Comparison of ENCODE assay signal across 16 cellular contexts in genomic region chr12:54421873-54422250, GRCh38. TPM values are rescaled to one million over a fixed set of nuclear protein-coding genes. Genes with fewer than 3 reads are reported as not detected.
A peak's percentile ranks its signal among the peaks of the same experiment; 100 is the strongest.
DNase-seq lines count a peak whose midpoint lies in the region; ATAC-seq, FAIRE-seq and TF ChIP-seq lines count a peak whose summit lies in the region.
"Had no signal": no experiment of that assay in that cellular context is flagged by ENCODE, and none has a peak within 500 bp of the region (broad histone marks: within the 10 kb centered on the region; RNA-seq: fewer than 3 reads in every experiment).

No MANE protein-coding gene starts in this region.

- no peak overlapping the region for H3K23ac ChIP-seq in H1 (ENCODE audit: insufficient read length)

- no peak overlapping the region for H2BK20ac ChIP-seq in H1 (ENCODE audit: low read length)

- H2BK120ac ChIP-seq in H1 (replicated peaks; ENCODE audit: low read depth, low read length): no peak overlapping the region

- no peak overlapping the region for H4K5ac ChIP-seq in H1 (ENCODE audit: insufficient read length, low read depth, low read length)

- no peak overlapping the region for H4K91ac ChIP-seq in H1 (replicated peaks; ENCODE audit: insufficient read length, low read length)

- H3K27me3 ChIP-seq in right cardiac atrium (ENCODE audit: control insufficient read depth, insufficient read depth): no peaks in the 10 kb centered on the region
- H3K27me3 ChIP-seq in H1 (replicated peaks in 1 of 4; ENCODE audit: control insufficient read depth in 3 of 4, extremely low read depth in 1 of 4, insufficient read depth in 3 of 4, low read length in 3 of 4): peaks cover 0 to 25% (median 17%) of the 10 kb centered on the region in 4 experiments; a peak in 6 of 7 replicates
- no peaks in the 10 kb centered on the region for H3K27me3 ChIP-seq in prostate gland (replicated peaks; ENCODE audit: insufficient read depth)
- no peaks in the 10 kb centered on the region for H3K27me3 ChIP-seq in SK-N-SH (ENCODE audit: insufficient read depth)

- no peak overlapping the region for H2BK12ac ChIP-seq in H1 (ENCODE audit: low read depth, low read length)

- no peaks in the 10 kb centered on the region for H3K9me2 ChIP-seq in SK-N-SH

- H3K4me1 ChIP-seq in right cardiac atrium (ENCODE audit: control insufficient read depth, insufficient read depth, low read length) (peaks cover 8% of the 10 kb centered on the region), H1 (replicated peaks in 1 of 4; ENCODE audit: control insufficient read depth in 3 of 4, insufficient read depth in 4 of 4, low read length in 3 of 4) (peaks cover 6 to 14% (median 9%) of the 10 kb centered on the region in 4 experiments), prostate gland (replicated peaks) (no peaks in the 10 kb centered on the region), SK-N-SH (ENCODE audit: control insufficient read depth in 1 of 2, insufficient read depth in 2 of 2, low read depth in 1 of 2, low read length in 1 of 2) (peaks cover 0 to 15% of the 10 kb centered on the region in 2 experiments; a peak in 3 of 4 replicates)

- POLR2A ChIA-PET in H1 (lab: Charles Lee; ENCODE audit: partially characterized antibody): interaction anchor here (0.9 to 1.5 kb wide), 2 partner anchors 9 to 22 kb away, joined by 3 to 4 read pairs; no protein-coding TSS in a partner anchor
- POLR2A ChIA-PET in SK-N-SH (lab: Yijun Ruan, JAX): no interaction called here

- H3K18ac ChIP-seq in H1 (ENCODE audit: extremely low read depth, low read length): 0 out of 2 replicates have a peak overlapping the region, but pooled peaks have one; percentile 9

- H3F3A ChIP-seq in SK-N-SH (replicated peaks; ENCODE audit: insufficient read depth): peaks cover 2% of the 10 kb centered on the region

- H2BK15ac ChIP-seq in H1 (ENCODE audit: low read length): no peak overlapping the region

- no peak overlapping the region for H4K8ac ChIP-seq in H1 (ENCODE audit: extremely low read depth, insufficient read depth, low read length)

- DNase-seq in right cardiac atrium: no peak
- no peak for DNase-seq in Right ventricle myocardium inferior (ENCODE audit: missing footprints)
- no peak for DNase-seq in H1 (ENCODE audit: low read depth in 1 of 2, low spot score in 2 of 2)
- DNase-seq in prostate gland (ENCODE audit: low spot score): no peak
- no peak for DNase-seq in DMS79 (lab: John Stamatoyannopoulos, UW)
- DNase-seq in SK-N-SH: no peak
- no peak for DNase-seq in stimulated activated CD8-positive, alpha-beta memory T cell treated with anti-CD3 and anti-CD28 coated beads, Interleukin-4, amount 100 ng/mL, for 48 hours
- DNase-seq: NCI-H1694 treated with DMSO at 0.1 percent for 48 hours; NCI-H69; SHP77; stimulated activated CD4-positive, alpha-beta T cell treated with anti-CD3 and anti-CD28 coated beads, Interleukin-12 subunit alpha, Interleukin-12 subunit beta, amount 100 ng/mL, for 4 hours had no signal

- H3K36me3 ChIP-seq in H1 (ENCODE audit: control insufficient read depth in 2 of 4, insufficient read depth in 4 of 4, low read length in 3 of 4) (no peaks in the 10 kb centered on the region), prostate gland (no peaks in the 10 kb centered on the region), SK-N-SH (replicated peaks in 1 of 2; ENCODE audit: control insufficient read depth in 1 of 2, insufficient read depth in 2 of 2, low read length in 1 of 2) (no peaks in the 10 kb centered on the region)

- TF ChIP-seq POLR2A in H1 (IDR thresholded peaks at IDR 0.05; ENCODE audit: control extremely low read depth in 1 of 2, low read depth in 2 of 2, low read length in 2 of 2) (no peak), prostate gland (IDR thresholded peaks at IDR 0.05) (no peak)

- intact Hi-C loops in right cardiac atrium (cut with DNase I): no loop called here
- intact Hi-C loops in Right ventricle myocardium inferior (cut with DNase I): no loop called here
- intact Hi-C loops in prostate gland (cut with DNase I): no loop called here

- ATAC-seq in right cardiac atrium: no peak
- no peak for ATAC-seq in Right ventricle myocardium inferior
- no peak for ATAC-seq in GM21576 (IDR thresholded peaks at IDR 0.05; ENCODE audit: unreplicated experiment)

- no peak overlapping the region for H2AFZ ChIP-seq in H1 (ENCODE audit: low read length)
- no peak overlapping the region for H2AFZ ChIP-seq in SK-N-SH (ENCODE audit: low read depth)

- H3K14ac ChIP-seq in H1 (ENCODE audit: insufficient read length): no peak overlapping the region

- 80% methylated on average over 2 of the region's 2 CpGs for WGBS in right cardiac atrium
- WGBS in H1 (ENCODE audit: extremely low coverage in 1 of 2, insufficient coverage in 1 of 2, insufficient read length in 1 of 2, insufficient replicate concordance in 2 of 2, low coverage in 1 of 2, low lambda C conversion rate in 2 of 2, missing lambda C conversion rate in 1 of 2), 2 experiments: 77% methylated on average over 2 of the region's 2 CpGs; no CpG with 5 or more reads in 1 of the 2 experiments
- WGBS in prostate gland: 89% methylated on average over 2 of the region's 2 CpGs
- WGBS in SK-N-SH (ENCODE audit: low lambda C conversion rate): 67% methylated on average over 2 of the region's 2 CpGs

- H3K9ac ChIP-seq in H1 (replicated peaks in 1 of 4; ENCODE audit: extremely low read depth in 1 of 4, low read depth in 3 of 4, low read length in 3 of 4) (no peak overlapping the region), SK-N-SH (no peak overlapping the region)
- H3K9ac ChIP-seq: KMS-11 had no signal

- H2AK5ac ChIP-seq in H1 (ENCODE audit: low read depth, low read length): no peak overlapping the region

- H3K4ac ChIP-seq in H1 (replicated peaks; ENCODE audit: insufficient read length, low read depth, low read length): no peak overlapping the region

- CTCF ChIA-PET in H1 (lab: Charles Lee; ENCODE audit: partially characterized antibody) (interaction anchor here (1.3 to 12.1 kb wide), 6 partner anchors 7 to 70 kb away, joined by 4 to 271 read pairs (median 46); partner anchors contain the start of gene ZNF385A), SK-N-SH (lab: Yijun Ruan, JAX) (interaction anchor here (1.4 to 11.8 kb wide), 3 partner anchors 17 to 24 kb away, joined by 3 to 125 read pairs (median 35); no protein-coding TSS in a partner anchor)

- no peaks in the 10 kb centered on the region for H3K79me1 ChIP-seq in H1 (ENCODE audit: low read depth, low read length)

- TF ChIP-seq CTCF in H1 (IDR thresholded peaks at IDR 0.05; ENCODE audit: control extremely low read depth in 1 of 3, insufficient read depth in 1 of 3, low read depth in 1 of 3, low read length in 3 of 3) (no peak), prostate gland (IDR thresholded peaks at IDR 0.05) (no peak), SK-N-SH (IDR thresholded peaks at IDR 0.05) (no peak)

- H3K56ac ChIP-seq in H1 (replicated peaks; ENCODE audit: insufficient read length, low read depth, low read length): no peak overlapping the region

- no peak for FAIRE-seq in H1 (lab: Jason Lieb, UNC)
- FAIRE-seq: GM19239 had no signal

- H3K9me3 ChIP-seq in right cardiac atrium (ENCODE audit: control insufficient read depth, low read length) (no peaks in the 10 kb centered on the region), H1 (ENCODE audit: insufficient read depth in 2 of 2, low read depth in 1 of 2, low read length in 1 of 2) (no peaks in the 10 kb centered on the region), prostate gland (no peaks in the 10 kb centered on the region), SK-N-SH (no peaks in the 10 kb centered on the region)

- peaks cover 5% of the 10 kb centered on the region for H3K23me2 ChIP-seq in H1 (ENCODE audit: low read depth, low read length)

- no peak overlapping the region for H3K4me2 ChIP-seq in H1 (ENCODE audit: insufficient read depth in 1 of 2, low read depth in 2 of 2, low read length in 2 of 2)
- no peak overlapping the region for H3K4me2 ChIP-seq in SK-N-SH
- H3K4me2 ChIP-seq: KMS-11 had no signal

- H3K27ac ChIP-seq in right cardiac atrium (ENCODE audit: low read length) (peak overlapping the region; percentile 100), H1 (ENCODE audit: low read depth, low read length) (no peak overlapping the region), prostate gland (peak overlapping the region; percentile 84 to 90), SK-N-SH (ENCODE audit: low read depth in 2 of 2, low read length in 1 of 2) (no peak overlapping the region)
- H3K27ac ChIP-seq: KMS-11 had no signal

- no peak for TF ChIP-seq EP300 in H1 (IDR thresholded peaks at IDR 0.05; ENCODE audit: borderline replicate concordance in 1 of 2, low read depth in 2 of 2, low read length in 2 of 2)
- no peak for TF ChIP-seq EP300 in SK-N-SH (IDR thresholded peaks at IDR 0.05; ENCODE audit: borderline replicate concordance in 1 of 2, low read depth in 1 of 2, low read length in 1 of 2)

- H2BK5ac ChIP-seq in H1 (ENCODE audit: low read depth, low read length): no peak overlapping the region

- H4K20me1 ChIP-seq in H1 (replicated peaks in 1 of 2; ENCODE audit: control insufficient read depth in 1 of 2, insufficient read depth in 2 of 2, low read length in 2 of 2) (no peaks in the 10 kb centered on the region), SK-N-SH (ENCODE audit: insufficient read depth) (no peaks in the 10 kb centered on the region)

- TF ChIP-seq RAD21 in H1 (IDR thresholded peaks at IDR 0.05 in 1 of 2, conservative IDR thresholded peaks at IDR 0.05 in 1 of 2; ENCODE audit: low read depth in 2 of 2, low read length in 2 of 2) (no peak), SK-N-SH (IDR thresholded peaks at IDR 0.05; ENCODE audit: low read length) (no peak)

- H3K79me2 ChIP-seq in H1 (ENCODE audit: control insufficient read depth in 1 of 2, insufficient read depth in 2 of 2, low read length in 2 of 2): no peaks in the 10 kb centered on the region
- H3K79me2 ChIP-seq in SK-N-SH (ENCODE audit: insufficient read depth): peaks cover 27% of the 10 kb centered on the region

- H3K4me3 ChIP-seq in right cardiac atrium (ENCODE audit: low read length): no peak overlapping the region
- H3K4me3 ChIP-seq in H1 (ENCODE audit: extremely low read depth in 1 of 4, insufficient read depth in 2 of 4, low read depth in 3 of 4, low read length in 4 of 4): no peak overlapping the region
- no peak overlapping the region for H3K4me3 ChIP-seq in prostate gland
- no peak overlapping the region for H3K4me3 ChIP-seq in SK-N-SH (ENCODE audit: low read depth in 2 of 2, low read length in 1 of 2)

RNA-seq across cellular contexts. Expression of gene ITGA5, which starts 2.8 kb away (rescaled TPM):
- 100 to 1,000 TPM in 1 of 4 donors, 10 to 100 TPM in 3; 57.0 to 141 (median 60.2) TPM for total RNA-seq in right cardiac atrium
- polyA plus RNA-seq in right cardiac atrium: 49.3 TPM
- total RNA-seq in Right ventricle myocardium inferior: 53.5 TPM
- total RNA-seq in H1 (2021; fragmentation: NEBNext Ultra II Directional; extraction: Animal tissue kit (Norgen Biotek cat#: 25700)): 19.0 and 19.4 TPM in 2 replicates
- 11.6 and 17.7 TPM in 2 replicates for polyA plus RNA-seq in H1 (2011; rRNA removed)
- 10.9 TPM for polyA plus RNA-seq in H1 (2011; cell fraction: cytosol; rRNA removed)
- polyA plus RNA-seq in H1 (2011; cell fraction: nucleus; rRNA removed): 47.4 TPM
- polyA plus RNA-seq in H1 (2012, experiment 1 of 2): 10.4 to 19.6 TPM (median 18.1 TPM) in 4 replicates
- polyA plus RNA-seq in H1 (2012, experiment 2 of 2): 20.3 TPM
- 34.1 TPM for polyA plus RNA-seq in H1 (2013, experiment 1 of 2)
- polyA plus RNA-seq in H1 (2013, experiment 2 of 2): 32.9 TPM
- polyA minus RNA-seq in H1 (2011; rRNA and poly(A)+ RNA removed): 24.0 and 36.9 TPM in 2 replicates
- polyA minus RNA-seq in H1 (2011; cell fraction: cytosol; rRNA and poly(A)+ RNA removed): 17.8 TPM
- polyA minus RNA-seq in H1 (2011; cell fraction: nucleus; rRNA and poly(A)+ RNA removed): 22.4 TPM
- 10 to 100 TPM; 44.2 to 99.4 TPM for total RNA-seq in prostate gland
- polyA plus RNA-seq in SK-N-SH (2012; rRNA removed): 35.0 and 52.5 TPM in 2 replicates
- polyA plus RNA-seq in SK-N-SH (2012; cell fraction: cytosol; rRNA removed): 19.5 and 32.7 TPM in 2 replicates
- 66.0 and 73.4 TPM in 2 replicates for polyA plus RNA-seq in SK-N-SH (2012; cell fraction: nucleus; rRNA removed)

RNA-seq across cellular contexts. Expression of gene ZNF385A, which starts 37.3 kb away (rescaled TPM):
- total RNA-seq in right cardiac atrium (10 to 100 TPM in 1 of 4 donors, 1 to 10 TPM in 3; 6.5 to 17.0 (median 8.9) TPM), Right ventricle myocardium inferior (11.6 TPM), prostate gland (10 to 100 TPM; 29.4 to 42.4 TPM)
- polyA plus RNA-seq in right cardiac atrium (6.0 TPM), H1 (2011; rRNA removed) (5.2 and 7.7 TPM in 2 replicates), SK-N-SH (2012; rRNA removed) (1.5 and 2.6 TPM in 2 replicates)
- total RNA-seq in H1 (2021; fragmentation: NEBNext Ultra II Directional; extraction: Animal tissue kit (Norgen Biotek cat#: 25700)): 12.1 and 14.3 TPM in 2 replicates
- polyA plus RNA-seq in H1 (2011; cell fraction: cytosol; rRNA removed): 3.5 TPM
- 10.4 TPM for polyA plus RNA-seq in H1 (2011; cell fraction: nucleus; rRNA removed)
- 9.1 to 19.2 TPM (median 17.6 TPM) in 4 replicates for polyA plus RNA-seq in H1 (2012, experiment 1 of 2)
- polyA plus RNA-seq in H1 (2012, experiment 2 of 2): 12.4 TPM
- 10.8 TPM for polyA plus RNA-seq in H1 (2013, experiment 1 of 2)
- 11.0 TPM for polyA plus RNA-seq in H1 (2013, experiment 2 of 2)
- 2.5 and 5.9 TPM in 2 replicates for polyA minus RNA-seq in H1 (2011; rRNA and poly(A)+ RNA removed)
- 7.3 TPM for polyA minus RNA-seq in H1 (2011; cell fraction: cytosol; rRNA and poly(A)+ RNA removed)
- polyA minus RNA-seq in H1 (2011; cell fraction: nucleus; rRNA and poly(A)+ RNA removed): 6.9 TPM
- 1.4 and 3.0 TPM in 2 replicates for polyA plus RNA-seq in SK-N-SH (2012; cell fraction: cytosol; rRNA removed)
- polyA plus RNA-seq in SK-N-SH (2012; cell fraction: nucleus; rRNA removed): 2.3 and 3.7 TPM in 2 replicates

RNA-seq across cellular contexts. Expression of gene GTSF1, which starts 51.5 kb away (rescaled TPM):
- total RNA-seq in right cardiac atrium (under 1 TPM in 1 of 4 donors, not detected in 3; 0.79 TPM), Right ventricle myocardium inferior (0.38 TPM), prostate gland (10 to 100 TPM in 1 of 2 donors, not detected in 1; 50.7 TPM)
- polyA plus RNA-seq in right cardiac atrium (not detected), H1 (2011; rRNA removed) (0.14 and 0.32 TPM in 2 replicates), SK-N-SH (2012; rRNA removed) (36.0 and 37.3 TPM in 2 replicates)
- total RNA-seq in H1 (2021; fragmentation: NEBNext Ultra II Directional; extraction: Animal tissue kit (Norgen Biotek cat#: 25700)): 0.50 and 1.1 TPM in 2 replicates
- polyA plus RNA-seq in H1 (2011; cell fraction: cytosol; rRNA removed): 0.61 TPM
- polyA plus RNA-seq in H1 (2011; cell fraction: nucleus; rRNA removed): 0.40 TPM
- polyA plus RNA-seq in H1 (2012, experiment 1 of 2): 0.43 to 0.61 TPM in 2 of 4 replicates, not detected in the others
- polyA plus RNA-seq in H1 (2012, experiment 2 of 2): 0.98 TPM
- 1.0 TPM for polyA plus RNA-seq in H1 (2013, experiment 1 of 2)
- polyA plus RNA-seq in H1 (2013, experiment 2 of 2): 0.88 TPM
- polyA minus RNA-seq in H1 (2011; rRNA and poly(A)+ RNA removed): 0.51 TPM in 1 of 2 replicates, not detected in the other
- polyA minus RNA-seq in H1 (2011; cell fraction: cytosol; rRNA and poly(A)+ RNA removed): not detected
- not detected for polyA minus RNA-seq in H1 (2011; cell fraction: nucleus; rRNA and poly(A)+ RNA removed)
- 36.6 and 36.7 TPM in 2 replicates for polyA plus RNA-seq in SK-N-SH (2012; cell fraction: cytosol; rRNA removed)
- polyA plus RNA-seq in SK-N-SH (2012; cell fraction: nucleus; rRNA removed): 15.9 and 22.9 TPM in 2 replicates
- total RNA-seq: glomerular endothelial cell had no signal

RNA-seq across cellular contexts. Expression of gene GPR84, which starts 57.6 kb away (rescaled TPM):
- total RNA-seq in right cardiac atrium (under 1 TPM; 0.39 to 0.71 (median 0.46) TPM), Right ventricle myocardium inferior (0.22 TPM), prostate gland (under 1 TPM in 1 of 2 donors, not detected in 1; 0.97 TPM)
- polyA plus RNA-seq in right cardiac atrium (0.20 TPM), H1 (2011; rRNA removed) (0.09 and 0.14 TPM in 2 replicates), SK-N-SH (2012; rRNA removed) (0.03 TPM in 1 of 2 replicates, not detected in the other)
- not detected in 2 replicates for total RNA-seq in H1 (2021; fragmentation: NEBNext Ultra II Directional; extraction: Animal tissue kit (Norgen Biotek cat#: 25700))
- polyA plus RNA-seq in H1 (2011; cell fraction: cytosol; rRNA removed): not detected
- polyA plus RNA-seq in H1 (2011; cell fraction: nucleus; rRNA removed): not detected
- polyA plus RNA-seq in H1 (2012, experiment 1 of 2): 0.12 TPM in 1 of 4 replicates, not detected in the others
- polyA plus RNA-seq in H1 (2012, experiment 2 of 2): not detected
- not detected for polyA plus RNA-seq in H1 (2013, experiment 1 of 2)
- polyA plus RNA-seq in H1 (2013, experiment 2 of 2): not detected
- 0.38 TPM in 1 of 2 replicates, not detected in the other for polyA minus RNA-seq in H1 (2011; rRNA and poly(A)+ RNA removed)
- not detected for polyA minus RNA-seq in H1 (2011; cell fraction: cytosol; rRNA and poly(A)+ RNA removed)
- polyA minus RNA-seq in H1 (2011; cell fraction: nucleus; rRNA and poly(A)+ RNA removed): not detected
- not detected in 2 replicates for polyA plus RNA-seq in SK-N-SH (2012; cell fraction: cytosol; rRNA removed)
- 0.18 and 0.23 TPM in 2 replicates for polyA plus RNA-seq in SK-N-SH (2012; cell fraction: nucleus; rRNA removed)
- total RNA-seq: glomerular endothelial cell, kidney epithelial cell had no signal

Comparison
In these comparisons a context has a peak if more than half of its experiments do, and no peak if none do; other contexts are left out.
1. H3K27ac ChIP-seq: peak in right cardiac atrium (single experiment) and prostate gland (2 of 2); none in H1 (single experiment) and SK-N-SH (0 of 2).